Comparison of ENCODE assay signal across 8 cellular contexts in genomic region chr1:234683856-234684632, GRCh38.
A peak's percentile ranks its signal among the peaks of the same experiment; 100 is the strongest.
DNase-seq lines count a peak whose midpoint lies in the region; ATAC-seq and TF ChIP-seq lines count a peak whose summit lies in the region.

No MANE protein-coding gene starts in this region.

- peaks cover 6% of the 10 kb centered on the region for H3K9me3 Mint-ChIP-seq in activated CD4-positive, alpha-beta T cell treated with anti-CD3 and anti-CD28 coated beads for 36 hours (ENCODE audit: low read depth)

- no peak overlapping the region for H3K4me3 Mint-ChIP-seq in activated CD4-positive, alpha-beta T cell treated with anti-CD3 and anti-CD28 coated beads for 36 hours

- H3K36me3 Mint-ChIP-seq in activated CD4-positive, alpha-beta T cell treated with anti-CD3 and anti-CD28 coated beads for 36 hours (ENCODE audit: low read depth), result no peaks in the 10 kb centered on the region

- no peaks in the 10 kb centered on the region for H3K27me3 Mint-ChIP-seq in activated CD4-positive, alpha-beta T cell treated with anti-CD3 and anti-CD28 coated beads for 36 hours

- TF ChIP-seq CTCF in omental fat pad (IDR thresholded peaks at IDR 0.05), result no peak

- DNase-seq in DMS 273 (lab: John Stamatoyannopoulos, UW; ENCODE audit: unreplicated experiment) (peak; percentile 75), OCI-M1 (lab: John Stamatoyannopoulos, UW) (peak; percentile 51), fibroblast of gingiva (ENCODE audit: low read depth) (peak; percentile 88), omental fat pad (ENCODE audit: low spot score) (no peak), NCI-H1930 (lab: John Stamatoyannopoulos, UW) (no peak), RPMI8226 (no peak)
- DNase-seq in activated CD4-positive, alpha-beta T cell treated with anti-CD3 and anti-CD28 coated beads for 36 hours, result no peak

- POLR2A ChIA-PET in activated CD4-positive, alpha-beta T cell treated with anti-CD3 and anti-CD28 coated beads for 36 hours (lab: Charles Lee), result interaction anchor here (0.6 kb wide), 1 partner anchor 71 kb away, joined by 3 read pairs; no protein-coding TSS in a partner anchor

- no peaks in the 10 kb centered on the region for H3K4me1 Mint-ChIP-seq in activated CD4-positive, alpha-beta T cell treated with anti-CD3 and anti-CD28 coated beads for 36 hours

- ATAC-seq in omental fat pad (ENCODE audit: low FRiP score), result peak; percentile 95
- ATAC-seq in activated CD4-positive, alpha-beta T cell treated with anti-CD3 and anti-CD28 coated beads for 36 hours, result no peak
- ATAC-seq in GM21529 (IDR thresholded peaks at IDR 0.05; ENCODE audit: unreplicated experiment), result no peak

- intact Hi-C loops in activated CD4-positive, alpha-beta T cell treated with anti-CD3 and anti-CD28 coated beads for 36 hours (cut with DNase I, micrococcal nuclease), result loop anchor here in 1 of 2 experiments (5.0 kb wide), 1 partner anchor 38 kb away; no protein-coding TSS in a partner anchor

- CTCF ChIA-PET in activated CD4-positive, alpha-beta T cell treated with anti-CD3 and anti-CD28 coated beads for 36 hours (lab: Charles Lee), result no interaction called here

- no peak overlapping the region for H3K27ac Mint-ChIP-seq in activated CD4-positive, alpha-beta T cell treated with anti-CD3 and anti-CD28 coated beads for 36 hours

Comparison
In these comparisons a context has a peak if more than half of its experiments do, and no peak if none do; other contexts are left out.
1. DNase-seq: peak in DMS 273 (single experiment), OCI-M1 (single experiment) and fibroblast of gingiva (single experiment); none in omental fat pad (single experiment), activated CD4-positive, alpha-beta T cell treated with anti-CD3 and anti-CD28 coated beads for 36 hours (single experiment), NCI-H1930 (0 of 2) and RPMI8226 (single experiment).